26 cellular contexts compared by ENCODE assay signal in genomic region chr9:130180516-130180915, GRCh38. TPM values are rescaled to one million over a fixed set of nuclear protein-coding genes. Genes with fewer than 3 reads are reported as not detected.
A peak's percentile ranks its signal among the peaks of the same experiment; 100 is the strongest.
DNase-seq lines count a peak whose midpoint lies in the region; ATAC-seq, FAIRE-seq and TF ChIP-seq lines count a peak whose summit lies in the region.
"Had no signal": no experiment of that assay in that cellular context is flagged by ENCODE, and none has a peak within 500 bp of the region (broad histone marks: within the 10 kb centered on the region; RNA-seq: fewer than 3 reads in every experiment).

No MANE protein-coding gene starts in this region.

- no peak overlapping the region for H3K23ac ChIP-seq in H1 (ENCODE audit: insufficient read length)

- H3K27me3 ChIP-seq in H1 (replicated peaks in 1 of 4; ENCODE audit: control insufficient read depth in 3 of 4, extremely low read depth in 1 of 4, insufficient read depth in 3 of 4, low read length in 3 of 4): no peaks in the 10 kb centered on the region
- H3K27me3 ChIP-seq in muscle layer of colon (ENCODE audit: control insufficient read depth in 1 of 2, insufficient read depth in 2 of 2, low read length in 2 of 2): no peaks in the 10 kb centered on the region
- no peaks in the 10 kb centered on the region for H3K27me3 ChIP-seq in stomach smooth muscle (ENCODE audit: control insufficient read depth in 1 of 2, insufficient read depth in 2 of 2, low read length in 2 of 2)
- H3K27me3 ChIP-seq in pancreas: no peaks in the 10 kb centered on the region

- H2AFZ ChIP-seq in H1 (ENCODE audit: low read length): no peak overlapping the region
- H2AFZ ChIP-seq: GM23248 had no signal

- 93% methylated on average over 12 of the region's 12 CpGs; no CpG with 5 or more reads in 1 of the 2 experiments for WGBS in H1 (ENCODE audit: extremely low coverage in 1 of 2, insufficient coverage in 1 of 2, insufficient read length in 1 of 2, insufficient replicate concordance in 2 of 2, low coverage in 1 of 2, low lambda C conversion rate in 2 of 2, missing lambda C conversion rate in 1 of 2), 2 experiments
- WGBS in pancreas, 2 donors: 85% methylated on average over 12 of the region's 12 CpGs

- H2BK20ac ChIP-seq in H1 (ENCODE audit: low read length): no peak overlapping the region

- no peak for TF ChIP-seq CTCF in RWPE1 (conservative IDR thresholded peaks at IDR 0.05; ENCODE audit: low read depth)
- TF ChIP-seq CTCF in H1 (IDR thresholded peaks at IDR 0.05; ENCODE audit: control extremely low read depth in 1 of 3, insufficient read depth in 1 of 3, low read depth in 1 of 3, low read length in 3 of 3): no peak
- no peak for TF ChIP-seq CTCF in pancreas (IDR thresholded peaks at IDR 0.05)

- no peak overlapping the region for H4K5ac ChIP-seq in H1 (ENCODE audit: insufficient read length, low read depth, low read length)

- CTCF ChIA-PET in RWPE1 (lab: Yijun Ruan, JAX) (interaction anchor here (0.6 kb wide), 1 partner anchor 52 kb away, joined by 3 read pairs; no protein-coding TSS in a partner anchor), H1 (lab: Charles Lee; ENCODE audit: partially characterized antibody) (interaction anchor here (1.2 kb wide), 1 partner anchor 33 kb away, joined by 3 read pairs; no protein-coding TSS in a partner anchor)

- H2BK120ac ChIP-seq in H1 (replicated peaks; ENCODE audit: low read depth, low read length): no peak overlapping the region

- H3K4me3 ChIP-seq in H1 (ENCODE audit: extremely low read depth in 1 of 4, insufficient read depth in 2 of 4, low read depth in 3 of 4, low read length in 4 of 4) (no peak overlapping the region), muscle layer of colon (ENCODE audit: low read depth in 1 of 2, low read length in 2 of 2) (no peak overlapping the region), stomach smooth muscle (ENCODE audit: low read length in 2 of 2) (peak overlapping the region in 1 of 2 donors; percentile 29), pancreas (no peak overlapping the region)
- H3K4me3 ChIP-seq: GM23248, HAP-1 had no signal

- POLR2A ChIA-PET in RWPE1 (lab: Yijun Ruan, JAX; ENCODE audit: low non-redundant PET) (no interaction called here), H1 (lab: Charles Lee; ENCODE audit: partially characterized antibody) (interaction anchor here (1.2 kb wide), 1 partner anchor 10 kb away, joined by 3 read pairs; no protein-coding TSS in a partner anchor)

- intact Hi-C loops in pancreas (cut with DNase I): no loop called here

- H4K20me1 ChIP-seq in H1 (replicated peaks in 1 of 2; ENCODE audit: control insufficient read depth in 1 of 2, insufficient read depth in 2 of 2, low read length in 2 of 2): peaks cover 0 to 4% of the 10 kb centered on the region in 2 experiments

- no peak for TF ChIP-seq EP300 in H1 (IDR thresholded peaks at IDR 0.05; ENCODE audit: borderline replicate concordance in 1 of 2, low read depth in 2 of 2, low read length in 2 of 2)

- H2BK12ac ChIP-seq in H1 (ENCODE audit: low read depth, low read length): no peak overlapping the region

- H3K36me3 ChIP-seq in H1 (ENCODE audit: control insufficient read depth in 2 of 4, insufficient read depth in 4 of 4, low read length in 3 of 4) (no peaks in the 10 kb centered on the region), muscle layer of colon (ENCODE audit: insufficient read depth, low read length) (peaks cover 6% of the 10 kb centered on the region), stomach smooth muscle (ENCODE audit: control insufficient read depth in 2 of 2, insufficient read depth in 2 of 2, low read length in 2 of 2) (no peaks in the 10 kb centered on the region), pancreas (no peaks in the 10 kb centered on the region)

- TF ChIP-seq POLR2A in H1 (IDR thresholded peaks at IDR 0.05; ENCODE audit: control extremely low read depth in 1 of 2, low read depth in 2 of 2, low read length in 2 of 2): no peak

- no peak overlapping the region for H4K91ac ChIP-seq in H1 (replicated peaks; ENCODE audit: insufficient read length, low read length)

- H3K56ac ChIP-seq in H1 (replicated peaks; ENCODE audit: insufficient read length, low read depth, low read length): no peak overlapping the region

- peaks cover 17% of the 10 kb centered on the region for H3K79me1 ChIP-seq in H1 (ENCODE audit: low read depth, low read length)

- no peak overlapping the region for H3K4ac ChIP-seq in H1 (replicated peaks; ENCODE audit: insufficient read length, low read depth, low read length)

- FAIRE-seq in H1 (lab: Jason Lieb, UNC) (no peak), frontal cortex (lab: Jason Lieb, UNC) (no peak), pancreas (lab: Jason Lieb, UNC) (no peak)
- FAIRE-seq: G401.6, GM18507, RCC 7860 had no signal

- no peak overlapping the region for H3K4me2 ChIP-seq in H1 (ENCODE audit: insufficient read depth in 1 of 2, low read depth in 2 of 2, low read length in 2 of 2)

- no peak overlapping the region for H3K18ac ChIP-seq in H1 (ENCODE audit: extremely low read depth, low read length)

- peak overlapping the region; percentile 2 for H3K27ac ChIP-seq in RWPE1
- H3K27ac ChIP-seq in H1 (ENCODE audit: low read depth, low read length): no peak overlapping the region
- peak overlapping the region; percentile 81 for H3K27ac ChIP-seq in muscle layer of colon (ENCODE audit: low read depth, low read length)
- H3K27ac ChIP-seq in stomach smooth muscle (ENCODE audit: low read length): peak overlapping the region; percentile 98
- no peak overlapping the region for H3K27ac ChIP-seq in pancreas
- H3K27ac ChIP-seq: GM23248 had no signal

- TF ChIP-seq RAD21 in H1 (IDR thresholded peaks at IDR 0.05 in 1 of 2, conservative IDR thresholded peaks at IDR 0.05 in 1 of 2; ENCODE audit: low read depth in 2 of 2, low read length in 2 of 2): no peak

- H3K9ac ChIP-seq in H1 (replicated peaks in 1 of 4; ENCODE audit: extremely low read depth in 1 of 4, low read depth in 3 of 4, low read length in 3 of 4) (no peak overlapping the region), muscle layer of colon (ENCODE audit: low read length) (peak overlapping the region; percentile 42), stomach smooth muscle (ENCODE audit: low read length in 2 of 2) (peak overlapping the region; percentile 12 to 13)
- H3K9ac ChIP-seq: GM23248 had no signal

- no peak for ATAC-seq in pancreas
- ATAC-seq: CD8-positive, alpha-beta T cell had no signal

- no peak overlapping the region for H2BK5ac ChIP-seq in H1 (ENCODE audit: low read depth, low read length)

- H2BK15ac ChIP-seq in H1 (ENCODE audit: low read length): no peak overlapping the region

- H3K23me2 ChIP-seq in H1 (ENCODE audit: low read depth, low read length): no peaks in the 10 kb centered on the region; the same call in 1 of the 2 replicates

- H4K8ac ChIP-seq in H1 (ENCODE audit: extremely low read depth, insufficient read depth, low read length): peak overlapping the region; percentile 83; the same call in 1 of the 2 replicates

- H3K9me3 ChIP-seq in H1 (ENCODE audit: insufficient read depth in 2 of 2, low read depth in 1 of 2, low read length in 1 of 2): no peaks in the 10 kb centered on the region
- H3K9me3 ChIP-seq in muscle layer of colon (ENCODE audit: low read length): no peaks in the 10 kb centered on the region
- H3K9me3 ChIP-seq in stomach smooth muscle (ENCODE audit: control insufficient read depth in 2 of 2, low read length in 2 of 2): no peaks in the 10 kb centered on the region
- no peaks in the 10 kb centered on the region for H3K9me3 ChIP-seq in pancreas
- H3K9me3 ChIP-seq: HAP-1 had no signal

- DNase-seq in RWPE1 (ENCODE audit: low spot score): no peak
- no peak for DNase-seq in H1 (ENCODE audit: low read depth in 1 of 2, low spot score in 2 of 2)
- no peak for DNase-seq in NOMO-1 treated with dmso at 0.1 percent for 144 hours (lab: John Stamatoyannopoulos, UW; ENCODE audit: unreplicated experiment)
- no peak for DNase-seq in frontal cortex (ENCODE audit: low spot score in 2 of 2)
- DNase-seq in NK-92 (lab: John Stamatoyannopoulos, UW; ENCODE audit: unreplicated experiment): no peak
- no peak for DNase-seq in pancreas
- DNase-seq: AML-193; C1 segment of cervical spinal cord; Calu3; CD8-positive, alpha-beta T cell; DMS153; GM23248; IMR-90; NCI-H1105; NCI-H146; NCI-H2029; NCI-H524 treated with DMSO at 0.1 percent for 48 hours; NCI-H82; OCI-M1; SHP77 treated with DMSO at 0.1 percent for 48 hours had no signal

- no peak overlapping the region for H3K14ac ChIP-seq in H1 (ENCODE audit: insufficient read length)

- H2AK5ac ChIP-seq in H1 (ENCODE audit: low read depth, low read length): no peak overlapping the region

- H3K4me1 ChIP-seq in H1 (replicated peaks in 1 of 4; ENCODE audit: control insufficient read depth in 3 of 4, insufficient read depth in 4 of 4, low read length in 3 of 4) (peaks cover 0 to 19% (median 13%) of the 10 kb centered on the region in 4 experiments; a peak in 5 of 7 replicates), muscle layer of colon (ENCODE audit: insufficient read depth, low read length) (peaks cover 89% of the 10 kb centered on the region), stomach smooth muscle (ENCODE audit: control insufficient read depth, insufficient read depth, low read length) (peaks cover 79% of the 10 kb centered on the region), pancreas (no peaks in the 10 kb centered on the region)
- H3K4me1 ChIP-seq: HAP-1 had no signal

- peaks cover 0 to 30% of the 10 kb centered on the region in 2 experiments; a peak in 2 of 4 replicates for H3K79me2 ChIP-seq in H1 (ENCODE audit: control insufficient read depth in 1 of 2, insufficient read depth in 2 of 2, low read length in 2 of 2)

TF ChIP-seq in H1, 55 proteins besides CTCF, POLR2A, EP300 and RAD21:
- no peak for TF ChIP-seq MAFK (IDR thresholded peaks at IDR 0.05; ENCODE audit: low read depth, low read length)
- TF ChIP-seq CEBPB (IDR thresholded peaks at IDR 0.05; ENCODE audit: low read depth, low read length): no peak
- TF ChIP-seq GABPA (IDR thresholded peaks at IDR 0.05; ENCODE audit: borderline replicate concordance, insufficient read depth, low read length): no peak

RNA-seq across cellular contexts. Expression of gene NCS1, which starts 8.3 kb away (rescaled TPM):
- 42.4 and 47.6 TPM in 2 replicates for total RNA-seq in H1 (2021; fragmentation: NEBNext Ultra II Directional; extraction: Animal tissue kit (Norgen Biotek cat#: 25700))
- polyA plus RNA-seq in H1 (2011; rRNA removed) (32.1 and 34.7 TPM in 2 replicates), pancreas (1 to 10 TPM; 4.7 to 4.8 TPM)
- polyA plus RNA-seq in H1 (2011; cell fraction: cytosol; rRNA removed): 26.7 TPM
- polyA plus RNA-seq in H1 (2011; cell fraction: nucleus; rRNA removed): 26.4 TPM
- polyA plus RNA-seq in H1 (2012, experiment 1 of 2): 18.9 to 22.5 TPM (median 21.6 TPM) in 4 replicates
- polyA plus RNA-seq in H1 (2012, experiment 2 of 2): 23.1 TPM
- polyA plus RNA-seq in H1 (2013, experiment 1 of 2): 20.3 TPM
- 20.5 TPM for polyA plus RNA-seq in H1 (2013, experiment 2 of 2)
- polyA minus RNA-seq in H1 (2011; rRNA and poly(A)+ RNA removed): 22.8 and 24.3 TPM in 2 replicates
- 20.1 TPM for polyA minus RNA-seq in H1 (2011; cell fraction: cytosol; rRNA and poly(A)+ RNA removed)
- 9.9 TPM for polyA minus RNA-seq in H1 (2011; cell fraction: nucleus; rRNA and poly(A)+ RNA removed)
- total RNA-seq in frontal cortex (229 TPM), pancreas (1 to 10 TPM; 3.0 to 8.6 (median 5.5) TPM)

Comparison
In these comparisons a context has a peak if more than half of its experiments do, and no peak if none do; other contexts are left out.
1. H3K27ac ChIP-seq: peak in RWPE1 (single experiment), muscle layer of colon (single experiment) and stomach smooth muscle (single experiment); none in H1 (single experiment) and pancreas (0 of 4).
2. H3K9ac ChIP-seq: peak in muscle layer of colon (single experiment) and stomach smooth muscle (2 of 2); none in H1 (0 of 4).